Comparison of ENCODE assay signal across 16 cellular contexts in the genomic region with DNA sequence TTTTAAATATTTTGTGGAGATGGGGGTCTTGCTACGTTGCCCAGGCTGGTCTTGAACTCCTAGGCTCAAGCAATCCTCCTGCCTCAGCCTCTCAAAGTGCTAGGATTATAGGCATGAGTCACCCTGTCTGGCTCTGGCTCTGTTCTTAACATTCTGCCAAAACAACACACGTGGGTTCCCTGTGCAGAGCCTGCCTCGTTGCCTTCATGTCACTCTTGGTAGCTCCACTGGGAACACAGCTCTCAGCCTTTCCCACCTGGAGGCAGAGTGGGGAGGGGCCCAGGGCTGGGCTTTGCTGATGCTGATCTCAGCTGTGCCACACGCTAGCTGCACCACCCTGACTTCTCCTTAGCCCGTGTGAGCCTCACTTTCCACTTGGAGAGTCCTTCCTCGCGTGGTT. TPM values are rescaled to one million over a fixed set of nuclear protein-coding genes. Genes with fewer than 3 reads are reported as not detected.
DNase-seq lines count a peak whose midpoint lies in the region; ATAC-seq, FAIRE-seq and TF ChIP-seq lines count a peak whose summit lies in the region.
"Had no signal": no experiment of that assay in that cellular context is flagged by ENCODE, and none has a peak within 500 bp of the region (broad histone marks: within the 10 kb centered on the region; RNA-seq: fewer than 3 reads in every experiment).

No MANE protein-coding gene starts in this region.

- intact Hi-C loops in left ventricle myocardium inferior (cut with micrococcal nuclease) (no loop called here), Right ventricle myocardium inferior (cut with DNase I) (no loop called here), MCF 10A (cut with micrococcal nuclease) (no loop called here)

- ATAC-seq in Right ventricle myocardium inferior (no peak), HG03520 (IDR thresholded peaks at IDR 0.05; ENCODE audit: unreplicated experiment) (no peak), GM21737 (IDR thresholded peaks at IDR 0.05; ENCODE audit: unreplicated experiment) (no peak)

- no peak overlapping the region for H3K4me3 Mint-ChIP-seq in MCF 10A (ENCODE audit: unreplicated experiment)
- H3K4me3 Mint-ChIP-seq: activated CD4-positive, alpha-beta memory T cell treated with anti-CD3 and anti-CD28 coated beads, Interleukin-2, amount 10 ng/mL, durations not matched to agents 7 days and 5 days; activated naive CD4-positive, alpha-beta T cell treated with anti-CD3 and anti-CD28 coated beads for 36 hours; stimulated activated naive CD8-positive, alpha-beta T cell treated with anti-CD3 and anti-CD28 coated beads, Interleukin-15, Interleukin-2, amounts not matched to agents 100 ng/mL and 50 ng/mL, for 24 hours; T-helper 1 cell treated with Interleukin-12 subunit alpha and Interleukin-12 subunit beta and Interleukin-4 antibody, amounts not matched to agents 30 μg/mL and 1 μg/mL, for 36 hours had no signal

- H3K27ac ChIP-seq in left ventricle myocardium inferior (replicated peaks), result peak overlapping the region; percentile 36
- H3K27ac ChIP-seq: parathyroid adenoma had no signal

- BruUV-seq in MCF 10A (replicated peaks; lab: Mats Ljungman, UMichigan), result no TSS peak

- POLR2A ChIA-PET in MCF 10A (lab: Yijun Ruan, JAX), result interaction anchor here (0.6 to 2.2 kb wide), 2 partner anchors 12 to 88 kb away, joined by 3 to 8 read pairs; no protein-coding TSS in a partner anchor

- H3K27me3 Mint-ChIP-seq in MCF 10A (ENCODE audit: insufficient read depth, unreplicated experiment), result peaks cover 16% of the 10 kb centered on the region

- H3K9me3 ChIP-seq in left ventricle myocardium inferior (replicated peaks) (no peaks in the 10 kb centered on the region), BE2C (no peaks in the 10 kb centered on the region)

- H3K9me3 Mint-ChIP-seq in MCF 10A (ENCODE audit: unreplicated experiment), result no peaks in the 10 kb centered on the region
- H3K9me3 Mint-ChIP-seq: activated CD4-positive, alpha-beta memory T cell treated with anti-CD3 and anti-CD28 coated beads, Interleukin-2, amount 10 ng/mL, durations not matched to agents 7 days and 5 days; activated naive CD4-positive, alpha-beta T cell treated with anti-CD3 and anti-CD28 coated beads for 36 hours; stimulated activated naive CD8-positive, alpha-beta T cell treated with anti-CD3 and anti-CD28 coated beads, Interleukin-15, Interleukin-2, amounts not matched to agents 100 ng/mL and 50 ng/mL, for 24 hours; T-helper 1 cell treated with Interleukin-12 subunit alpha and Interleukin-12 subunit beta and Interleukin-4 antibody, amounts not matched to agents 30 μg/mL and 1 μg/mL, for 36 hours had no signal

- TF ChIP-seq CTCF in left ventricle myocardium inferior (IDR thresholded peaks at IDR 0.05; ENCODE audit: borderline replicate concordance), result no peak
- no peak for TF ChIP-seq CTCF in MCF 10A (IDR thresholded peaks at IDR 0.05; ENCODE audit: unreplicated experiment)
- TF ChIP-seq CTCF in BE2C (IDR thresholded peaks at IDR 0.05; ENCODE audit: low read depth, low read length), result no peak

- CTCF ChIA-PET in MCF 10A (lab: Yijun Ruan, JAX), result interaction anchor here (0.6 to 1.8 kb wide), 4 partner anchors 42 to 132 kb away, joined by 3 to 7 read pairs (median 4); no protein-coding TSS in a partner anchor

- peaks cover 55% of the 10 kb centered on the region for H3K4me1 ChIP-seq in left ventricle myocardium inferior
- peaks cover 8% of the 10 kb centered on the region for H3K4me1 ChIP-seq in BE2C

- no peak overlapping the region for H3K4me3 ChIP-seq in left ventricle myocardium inferior
- no peak overlapping the region for H3K4me3 ChIP-seq in BE2C (ENCODE audit: low read depth, low read length)

- H3K36me3 Mint-ChIP-seq in MCF 10A (ENCODE audit: insufficient read depth, unreplicated experiment), result peaks cover 6% of the 10 kb centered on the region

- H3K4me1 Mint-ChIP-seq in MCF 10A (ENCODE audit: insufficient read depth, unreplicated experiment), result peaks cover 22% of the 10 kb centered on the region
- H3K4me1 Mint-ChIP-seq: activated CD4-positive, alpha-beta memory T cell treated with anti-CD3 and anti-CD28 coated beads, Interleukin-2, amount 10 ng/mL, durations not matched to agents 7 days and 5 days had no signal

- no peak overlapping the region for H3K27ac Mint-ChIP-seq in MCF 10A (ENCODE audit: low read depth, unreplicated experiment)
- H3K27ac Mint-ChIP-seq: activated CD4-positive, alpha-beta memory T cell treated with anti-CD3 and anti-CD28 coated beads, Interleukin-2, amount 10 ng/mL, durations not matched to agents 7 days and 5 days; activated naive CD4-positive, alpha-beta T cell treated with anti-CD3 and anti-CD28 coated beads for 36 hours; stimulated activated naive CD8-positive, alpha-beta T cell treated with anti-CD3 and anti-CD28 coated beads, Interleukin-15, Interleukin-2, amounts not matched to agents 100 ng/mL and 50 ng/mL, for 24 hours; T-helper 1 cell treated with Interleukin-12 subunit alpha and Interleukin-12 subunit beta and Interleukin-4 antibody, amounts not matched to agents 30 μg/mL and 1 μg/mL, for 36 hours had no signal

- DNase-seq in left ventricle myocardium inferior (no peak), Right ventricle myocardium inferior (ENCODE audit: missing footprints) (no peak), MCF 10A (ENCODE audit: unreplicated experiment) (peak; percentile 81), islet precursor cell (peak; percentile 73), BE2C (no peak), GM19239 (ENCODE audit: insufficient read length, low spot score) (no peak)
- DNase-seq: activated CD4-positive, alpha-beta memory T cell treated with anti-CD3 and anti-CD28 coated beads, Interleukin-2, amount 10 ng/mL, durations not matched to agents 7 days and 5 days; activated naive CD4-positive, alpha-beta T cell treated with anti-CD3 and anti-CD28 coated beads for 36 hours; hippocampal formation; mesendoderm; stimulated activated CD4-positive, alpha-beta T cell treated with anti-CD3 and anti-CD28 coated beads, Interleukin-4, amount 100 ng/mL, for 4 hours had no signal

- FAIRE-seq in GM19239 (lab: Jason Lieb, UNC), result no peak

- peaks cover 48% of the 10 kb centered on the region for H3K27me3 ChIP-seq in left ventricle myocardium inferior (ENCODE audit: low read depth)
- no peaks in the 10 kb centered on the region for H3K27me3 ChIP-seq in BE2C

- H3K36me3 ChIP-seq in left ventricle myocardium inferior, result peaks cover 14% of the 10 kb centered on the region
- no peaks in the 10 kb centered on the region for H3K36me3 ChIP-seq in BE2C

RNA-seq across cellular contexts. Expression of a gene that starts 19.3 kb away (rescaled TPM):
- total RNA-seq in left ventricle myocardium inferior, result 12.8 TPM
- total RNA-seq in Right ventricle myocardium inferior, result 38.1 TPM
- total RNA-seq in MCF 10A (2022), result 0.28 TPM in 1 of 2 replicates, not detected in the other
- polyA plus RNA-seq in BE2C (2012; ENCODE audit: insufficient read depth, insufficient read length, low read depth), result 0.52 TPM

Comparison
In these comparisons a context has a peak if more than half of its experiments do, and no peak if none do; other contexts are left out.
1. DNase-seq: peak in MCF 10A (single experiment) and islet precursor cell (single experiment); none in left ventricle myocardium inferior (single experiment), Right ventricle myocardium inferior (single experiment), BE2C (single experiment) and GM19239 (single experiment).
2. RNA of a gene that starts 19.3 kb away (total RNA-seq): 38.1 TPM in Right ventricle myocardium inferior (single experiment) and 12.8 TPM in left ventricle myocardium inferior (single experiment); 0.28 TPM in MCF 10A; every median in the first group is over 10 times any median in the second.